In genomic region chr10:100340948-100341847, GRCh38 we compare ENCODE assay signal across 10 cellular contexts. TPM values are rescaled to one million over a fixed set of nuclear protein-coding genes. Genes with fewer than 3 reads are reported as not detected.
DNase-seq lines count a peak whose midpoint lies in the region; ATAC-seq and TF ChIP-seq lines count a peak whose summit lies in the region.
"Had no signal": no experiment of that assay in that cellular context is flagged by ENCODE, and none has a peak within 500 bp of the region (broad histone marks: within the 10 kb centered on the region; RNA-seq: fewer than 3 reads in every experiment).

No MANE protein-coding gene starts in this region.

- H3K27me3 ChIP-seq in SK-N-SH (ENCODE audit: insufficient read depth): no peaks in the 10 kb centered on the region; the same call in 1 of the 2 replicates

- no peaks in the 10 kb centered on the region for H3K36me3 ChIP-seq in SK-N-SH (replicated peaks in 1 of 2; ENCODE audit: control insufficient read depth in 1 of 2, insufficient read depth in 2 of 2, low read length in 1 of 2)

- peaks cover 3% of the 10 kb centered on the region for H3K36me3 Mint-ChIP-seq in effector memory CD8-positive, alpha-beta T cell (ENCODE audit: insufficient read depth)

- no peaks in the 10 kb centered on the region for H4K20me1 ChIP-seq in SK-N-SH (ENCODE audit: insufficient read depth)

- WGBS in SK-N-SH (ENCODE audit: low lambda C conversion rate): 72% methylated on average over 12 of the region's 12 CpGs

- no peak overlapping the region for H3K4me3 ChIP-seq in SK-N-SH (ENCODE audit: low read depth in 2 of 2, low read length in 1 of 2)
- H3K4me3 ChIP-seq: PC-9 had no signal

- no peak overlapping the region for H3K4me3 Mint-ChIP-seq in effector memory CD8-positive, alpha-beta T cell

- H3K27ac Mint-ChIP-seq in effector memory CD8-positive, alpha-beta T cell: peak overlapping the region; percentile 4 to 74

- peak in 2 of 3 experiments; percentile 17 to 47 for DNase-seq in NCI-H1417 (lab: John Stamatoyannopoulos, UW)
- no peak for DNase-seq in NCI-H1417 treated with DMSO at 0.1 percent for 48 hours (lab: John Stamatoyannopoulos, UW)
- DNase-seq in effector memory CD8-positive, alpha-beta T cell: no peak
- peak; percentile 86 for DNase-seq in midbrain (lab: John Stamatoyannopoulos, UW)
- DNase-seq in superior temporal gyrus (ENCODE audit: extremely low spot score): peak; percentile 89
- no peak for DNase-seq in stimulated activated CD4-positive, alpha-beta T cell treated with anti-CD3 and anti-CD28 coated beads, Interleukin-12 subunit alpha, Interleukin-12 subunit beta, amount 100 ng/mL, for 4 hours
- DNase-seq in SK-N-SH: no peak
- DNase-seq in NCI-H2196 (lab: John Stamatoyannopoulos, UW; ENCODE audit: unreplicated experiment): no peak
- DNase-seq: Karpas-422, PC-9 had no signal

- H3K27me3 Mint-ChIP-seq in effector memory CD8-positive, alpha-beta T cell: no peaks in the 10 kb centered on the region

- peaks cover 0 to 21% of the 10 kb centered on the region in 2 experiments; a peak in 1 of 4 replicates for H3K4me1 ChIP-seq in SK-N-SH (ENCODE audit: control insufficient read depth in 1 of 2, insufficient read depth in 2 of 2, low read depth in 1 of 2, low read length in 1 of 2)

- H2AFZ ChIP-seq in SK-N-SH (ENCODE audit: low read depth): no peak overlapping the region
- H2AFZ ChIP-seq: PC-9 had no signal

- H3K79me2 ChIP-seq in SK-N-SH (ENCODE audit: insufficient read depth): no peaks in the 10 kb centered on the region

- no peak overlapping the region for H3K9ac ChIP-seq in SK-N-SH

- ATAC-seq in effector memory CD8-positive, alpha-beta T cell (replicated peaks): no peak

- peaks cover 5 to 10% of the 10 kb centered on the region in 2 donors for H3K4me1 Mint-ChIP-seq in effector memory CD8-positive, alpha-beta T cell (ENCODE audit: low read depth in 2 of 2)

- H3K4me2 ChIP-seq in SK-N-SH: no peak overlapping the region
- H3K4me2 ChIP-seq: PC-9 had no signal

- no peak for TF ChIP-seq CTCF in SK-N-SH (IDR thresholded peaks at IDR 0.05)

- no peaks in the 10 kb centered on the region for H3K9me3 ChIP-seq in SK-N-SH

- no peak overlapping the region for H3K27ac ChIP-seq in SK-N-SH (ENCODE audit: low read depth in 2 of 2, low read length in 1 of 2)
- H3K27ac ChIP-seq: PC-9 had no signal

- H3K9me2 ChIP-seq in SK-N-SH: no peaks in the 10 kb centered on the region

- POLR2A ChIA-PET in SK-N-SH (lab: Yijun Ruan, JAX): no interaction called here

- no peaks in the 10 kb centered on the region for H3K9me3 Mint-ChIP-seq in effector memory CD8-positive, alpha-beta T cell

- TF ChIP-seq EP300 in SK-N-SH (IDR thresholded peaks at IDR 0.05; ENCODE audit: borderline replicate concordance in 1 of 2, low read depth in 1 of 2, low read length in 1 of 2): no peak

- H3F3A ChIP-seq in SK-N-SH (replicated peaks; ENCODE audit: insufficient read depth): peaks cover 4% of the 10 kb centered on the region

- TF ChIP-seq RAD21 in SK-N-SH (IDR thresholded peaks at IDR 0.05; ENCODE audit: low read length): no peak

- CTCF ChIA-PET in SK-N-SH (lab: Yijun Ruan, JAX): interaction anchor here (1.2 to 24.3 kb wide), 10 partner anchors 10 to 178 kb away, joined by 3 to 432 read pairs (median 6); partner anchors contain the start of gene SEC31B

TF ChIP-seq in SK-N-SH, 30 proteins besides CTCF, POLR2A, EP300 and RAD21:
- no peak for TF ChIP-seq RFX5 (IDR thresholded peaks at IDR 0.05; ENCODE audit: low read length)
- no peak for TF ChIP-seq CHD2 (IDR thresholded peaks at IDR 0.05; ENCODE audit: low read length, partially characterized antibody)

RNA-seq across cellular contexts. Expression of gene SCD, which starts 5.8 kb away (rescaled TPM):
- 19.7 and 26.4 TPM in 2 replicates for polyA plus RNA-seq in SK-N-SH (2012; rRNA removed)
- 20.6 and 24.4 TPM in 2 replicates for polyA plus RNA-seq in SK-N-SH (2012; cell fraction: cytosol; rRNA removed)
- 7.8 and 12.2 TPM in 2 replicates for polyA plus RNA-seq in SK-N-SH (2012; cell fraction: nucleus; rRNA removed)

RNA-seq across cellular contexts. Expression of gene PKD2L1, which starts 11.2 kb away (rescaled TPM):
- polyA plus RNA-seq in SK-N-SH (2012; rRNA removed): not detected in 2 replicates
- polyA plus RNA-seq in SK-N-SH (2012; cell fraction: cytosol; rRNA removed): not detected in 2 replicates
- polyA plus RNA-seq in SK-N-SH (2012; cell fraction: nucleus; rRNA removed): not detected in 2 replicates

RNA-seq across cellular contexts. Expression of gene BLOC1S2, which starts 54.7 kb away (rescaled TPM):
- polyA plus RNA-seq in SK-N-SH (2012; rRNA removed): 29.1 and 30.4 TPM in 2 replicates
- polyA plus RNA-seq in SK-N-SH (2012; cell fraction: cytosol; rRNA removed): 42.7 and 53.9 TPM in 2 replicates
- 7.5 and 12.1 TPM in 2 replicates for polyA plus RNA-seq in SK-N-SH (2012; cell fraction: nucleus; rRNA removed)

Comparison
In these comparisons a context has a peak if more than half of its experiments do, and no peak if none do; other contexts are left out.
1. DNase-seq: peak in NCI-H1417 (2 of 3), midbrain (single experiment) and superior temporal gyrus (single experiment); none in NCI-H1417 treated with DMSO at 0.1 percent for 48 hours (single experiment), effector memory CD8-positive, alpha-beta T cell (0 of 3), stimulated activated CD4-positive, alpha-beta T cell treated with anti-CD3 and anti-CD28 coated beads, Interleukin-12 subunit alpha, Interleukin-12 subunit beta, amount 100 ng/mL, for 4 hours (single experiment), SK-N-SH (single experiment) and NCI-H2196 (single experiment).